ENCODE assay signal across 8 cellular contexts in the genomic region with DNA sequence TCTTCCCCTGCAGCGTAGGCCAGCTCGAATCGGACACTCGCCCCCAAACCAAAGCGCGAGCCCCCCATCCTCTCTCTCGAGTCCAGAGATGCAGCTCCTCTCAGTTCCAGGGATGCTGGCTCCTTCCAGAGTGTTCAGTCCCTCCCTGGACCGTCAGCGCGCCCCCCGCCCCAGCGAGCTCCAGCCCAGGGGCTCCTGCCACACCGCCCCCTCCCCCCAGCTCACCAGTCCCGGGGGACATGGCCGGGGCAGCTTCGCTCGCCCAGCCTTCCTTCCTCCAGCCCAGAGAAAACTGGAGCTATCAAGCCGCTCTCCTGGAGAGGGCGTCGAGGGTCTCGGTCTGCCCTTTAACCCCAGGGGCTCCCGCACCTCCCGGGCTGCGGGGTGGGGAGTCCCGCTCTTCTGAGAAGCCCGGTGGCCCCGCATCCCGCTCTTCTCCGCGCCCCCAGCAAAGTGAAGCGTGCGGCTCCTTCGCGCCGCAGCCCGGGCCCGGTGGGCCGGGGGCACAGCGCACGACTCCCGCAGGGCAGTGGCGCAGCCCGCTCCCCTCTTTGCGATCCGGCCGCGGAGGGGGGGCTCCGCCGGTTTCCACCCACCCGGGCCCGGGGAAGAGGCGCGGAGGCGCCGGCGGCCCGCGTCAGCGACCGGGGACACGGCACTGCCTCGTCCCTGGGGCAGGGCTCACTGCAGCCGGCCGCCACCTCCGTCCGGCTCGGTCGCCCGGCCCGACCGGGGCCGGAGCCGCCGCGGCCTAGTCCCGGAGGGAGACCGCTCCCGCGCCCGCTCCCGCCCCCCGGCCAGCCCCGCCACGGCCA. TPM values are rescaled to one million over a fixed set of nuclear protein-coding genes. Genes with fewer than 3 reads are reported as not detected.
DNase-seq lines count a peak whose midpoint lies in the region; ATAC-seq, FAIRE-seq and TF ChIP-seq lines count a peak whose summit lies in the region.

No MANE protein-coding gene starts in this region.

- H3K36me3 ChIP-seq in GM12878 (ENCODE audit: control insufficient read depth in 2 of 2, insufficient read depth in 2 of 2, low read length in 1 of 2), result no peaks in the 10 kb centered on the region; a peak in 1 of 4 replicates
- no peaks in the 10 kb centered on the region for H3K36me3 ChIP-seq in skeletal muscle tissue (ENCODE audit: control insufficient read depth in 3 of 3, insufficient read depth in 3 of 3, low read length in 3 of 3)

- peak; percentile 30 for ATAC-seq in GM18873 (IDR thresholded peaks at IDR 0.05; ENCODE audit: low FRiP score, unreplicated experiment)
- ATAC-seq in HG03103 (IDR thresholded peaks at IDR 0.05; ENCODE audit: low read depth, unreplicated experiment), result peak; percentile 32
- peak; percentile 62 for ATAC-seq in GM12878

- SMC1A ChIA-PET in GM12878 (lab: Charles Lee; ENCODE audit: uncharacterized antibody, unreplicated experiment), result interaction anchor here (1.3 to 2.9 kb wide), 2 partner anchors 41 to 225 kb away, joined by 6 to 15 read pairs; a partner anchor contains a TSS

- no peaks in the 10 kb centered on the region; a peak in 1 of 4 replicates for H3K27me3 ChIP-seq in GM12878 (replicated peaks in 1 of 2; ENCODE audit: control insufficient read depth in 2 of 2, insufficient read depth in 2 of 2, low read length in 1 of 2)
- no peaks in the 10 kb centered on the region for H3K27me3 ChIP-seq in skeletal muscle tissue (ENCODE audit: control insufficient read depth in 3 of 3, insufficient read depth in 3 of 3, low read length in 3 of 3)

- TF ChIP-seq POLR2A in GM12878 (IDR thresholded peaks at IDR 0.05; ENCODE audit: low read depth, low read length), result no peak; the same call in 1 of the 2 replicates

- POLR2A ChIA-PET in GM12878 (lab: Charles Lee), result interaction anchor here (0.7 to 1.6 kb wide), 5 partner anchors 20 to 1535 kb away, joined by 3 to 6 read pairs (median 4); a partner anchor contains a TSS

- peak overlapping the region; percentile 63 for H3K27ac ChIP-seq in GM12878 (ENCODE audit: control insufficient read depth, insufficient read depth)
- peak overlapping the region; percentile 32 for H3K27ac ChIP-seq in skeletal muscle tissue (ENCODE audit: low read depth, low read length)

- peak overlapping the region; percentile 79 for H3K4me3 ChIP-seq in AG09309 (ENCODE audit: control insufficient read depth, low read depth, low read length)
- peak overlapping the region; percentile 90 for H3K4me3 ChIP-seq in GM12878
- H3K4me3 ChIP-seq in iPS-18c (ENCODE audit: insufficient read depth, low read depth, low read length), result peak overlapping the region; percentile 70
- peak overlapping the region; percentile 75 to 82 (median 75) for H3K4me3 ChIP-seq in skeletal muscle tissue (ENCODE audit: low read length in 3 of 3)

- no peak for DNase-seq in AG09309 (ENCODE audit: low read depth)
- DNase-seq in SW480 (ENCODE audit: low spot score), result peak; percentile 22
- DNase-seq in GM12878 (ENCODE audit: low read depth, low spot score), result no peak
- no peak for DNase-seq in NOMO-1 (lab: John Stamatoyannopoulos, UW; ENCODE audit: unreplicated experiment in 2 of 2)

- intact Hi-C loops in GM12878 (cut with micrococcal nuclease; ENCODE audit: unreplicated experiment), result loop anchor here (2.0 to 5.0 kb wide), 3 partner anchors 79 to 266 kb away; no protein-coding TSS in a partner anchor

- TF ChIP-seq CTCF in AG09309 (IDR thresholded peaks at IDR 0.05; ENCODE audit: control insufficient read depth, insufficient read depth, low read depth, low read length, missing control alignments) (no peak), GM12878 (IDR thresholded peaks at IDR 0.05 in 2 of 3, conservative IDR thresholded peaks at IDR 0.05 in 1 of 3; ENCODE audit: control insufficient read depth in 2 of 3, extremely low read depth in 1 of 3, insufficient read depth in 1 of 3, low read depth in 3 of 3, low read length in 3 of 3) (no peak)

- no peak for FAIRE-seq in GM12878 (lab: Jason Lieb, UNC)

- H3K9me3 ChIP-seq in GM12878 (replicated peaks; ENCODE audit: control insufficient read depth, insufficient read depth, low read length), result no peaks in the 10 kb centered on the region
- H3K9me3 ChIP-seq in iPS-18c (ENCODE audit: control insufficient read depth, insufficient read depth, low read length), result no peaks in the 10 kb centered on the region
- no peaks in the 10 kb centered on the region for H3K9me3 ChIP-seq in skeletal muscle tissue (ENCODE audit: control insufficient read depth in 3 of 3, low read length in 3 of 3)

- RAD21 ChIA-PET in GM12878 (lab: Charles Lee; ENCODE audit: unreplicated experiment), result interaction anchor here (1.0 to 2.2 kb wide), 5 partner anchors 27 to 237 kb away, joined by 3 to 10 read pairs (median 3); no protein-coding TSS in a partner anchor

- in situ Hi-C loops in GM12878 (cut with MboI), result no loop called here

- CTCF ChIA-PET in GM12878 (lab: Yijun Ruan, JAX), result interaction anchor here (0.8 to 2.0 kb wide), 4 partner anchors 43 to 326 kb away, joined by 3 to 12 read pairs (median 4); no protein-coding TSS in a partner anchor

- H4K20me1 ChIP-seq in GM12878 (ENCODE audit: control insufficient read depth, insufficient read depth), result no peaks in the 10 kb centered on the region

- TF ChIP-seq EP300 in GM12878 (IDR thresholded peaks at IDR 0.05; ENCODE audit: borderline replicate concordance in 1 of 2, control insufficient read depth in 1 of 2, low read depth in 2 of 2, low read length in 2 of 2), result no peak

- H3K4me2 ChIP-seq in GM12878 (ENCODE audit: control insufficient read depth, insufficient read depth), result peak overlapping the region; percentile 89

- H3K9ac ChIP-seq in GM12878 (ENCODE audit: control insufficient read depth, insufficient read depth, low read length) (peak overlapping the region; percentile 79), skeletal muscle tissue (ENCODE audit: low read depth in 1 of 3, low read length in 3 of 3) (peak overlapping the region; percentile 63 to 81 (median 69))

- BruUV-seq in GM12878 (replicated peaks; lab: Mats Ljungman, UMichigan), result no TSS peak

- no peak for TF ChIP-seq RAD21 in GM12878 (IDR thresholded peaks at IDR 0.05; ENCODE audit: insufficient read depth, low read depth, low read length)

- H3K4me1 ChIP-seq in GM12878 (ENCODE audit: control insufficient read depth, insufficient read depth, low read length), result no peaks in the 10 kb centered on the region
- peaks cover 3 to 22% (median 5%) of the 10 kb centered on the region in 3 donors for H3K4me1 ChIP-seq in skeletal muscle tissue (ENCODE audit: control insufficient read depth in 3 of 3, insufficient read depth in 3 of 3, low read length in 3 of 3)

- H3K79me2 ChIP-seq in GM12878 (ENCODE audit: control insufficient read depth, insufficient read depth, low read length), result peaks cover 14% of the 10 kb centered on the region

- peak overlapping the region; percentile 58 for H2AFZ ChIP-seq in GM12878 (ENCODE audit: control insufficient read depth, low read depth, low read length)

- 1% methylated on average over 70 of the region's 84 CpGs for WGBS in GM12878 (ENCODE audit: insufficient coverage, insufficient replicate concordance, low lambda C conversion rate, missing lambda C conversion rate)

TF ChIP-seq in GM12878, 131 proteins besides CTCF, POLR2A, EP300 and RAD21 (continues in another document):
- TF ChIP-seq SIX5 (IDR thresholded peaks at IDR 0.05; ENCODE audit: low read depth, low read length, severe bottlenecking), result no peak
- no peak for TF ChIP-seq YBX1 (IDR thresholded peaks at IDR 0.05)
- no peak for TF ChIP-seq PAX8 (IDR thresholded peaks at IDR 0.05)
- no peak for TF ChIP-seq HDAC2 (IDR thresholded peaks at IDR 0.05)
- TF ChIP-seq MEF2B (IDR thresholded peaks at IDR 0.05; ENCODE audit: partially characterized antibody, poor library complexity, severe bottlenecking), result peak; percentile 90
- TF ChIP-seq GATAD2B (conservative IDR thresholded peaks at IDR 0.05; ENCODE audit: low read depth), result peak; percentile 43; the same call in 1 of the 2 replicates
- TF ChIP-seq BCL11A (IDR thresholded peaks at IDR 0.05; ENCODE audit: low read depth, low read length), result no peak
- 0 out of 2 replicates have a peak, but pooled peaks have one; percentile 58 for TF ChIP-seq LARP7 (IDR thresholded peaks at IDR 0.05)

RNA-seq across cellular contexts. Expression of a gene that starts 0.6 kb away (rescaled TPM):
- total RNA-seq in GM12878 (2013; cell fraction: nucleolus; rRNA removed), result 21.6 and 25.9 TPM in 2 replicates
- total RNA-seq in GM12878 (2014; rRNA removed), result 7.9 and 11.1 TPM in 2 replicates
- 13.0 and 14.6 TPM in 2 replicates for total RNA-seq in GM12878 (2014; rRNA removed; fragmentation: Illumina TruSeq; extraction: Trizol)
- total RNA-seq in GM12878 (2021), result 10.3 and 13.2 TPM in 2 replicates
- 3.1 TPM for polyA plus RNA-seq in GM12878 (2011; ENCODE audit: low read depth)
- 13.8 and 17.9 TPM in 2 replicates for polyA plus RNA-seq in GM12878 (2011; rRNA removed)
- polyA plus RNA-seq in GM12878 (2011; cell fraction: cytosol; rRNA removed), result 6.6 and 6.9 TPM in 2 replicates
- 12.9 and 14.5 TPM in 2 replicates for polyA plus RNA-seq in GM12878 (2011; cell fraction: nucleus; rRNA removed)
- polyA plus RNA-seq in GM12878 (2012), result 5.2 and 5.4 TPM in 2 replicates
- polyA plus RNA-seq in GM12878 (2014; fragmentation: Illumina TruSeq; extraction: Trizol), result 8.7 and 11.0 TPM in 2 replicates
- polyA plus RNA-seq in GM12878 (2014; fragmentation: Nextera tagmentation; extraction: Ambion mirVana), result 1 to 10 TPM; 2.9 to 3.5 TPM
- 4.7 and 8.5 TPM in 2 replicates for polyA plus RNA-seq in GM12878 (2014; rRNA removed)
- 1 to 10 TPM; 6.3 to 6.5 TPM for polyA plus RNA-seq in GM12878 (2016; fragmentation: Nextera tagmentation; extraction: Ambion mirVana)
- polyA minus RNA-seq in GM12878 (2011; rRNA and poly(A)+ RNA removed), result 16.0 and 24.5 TPM in 2 replicates
- polyA minus RNA-seq in GM12878 (2011; cell fraction: cytosol; rRNA and poly(A)+ RNA removed), result 6.7 and 7.6 TPM in 2 replicates
- polyA minus RNA-seq in GM12878 (2011; cell fraction: nucleus; rRNA and poly(A)+ RNA removed), result 6.4 and 7.7 TPM in 2 replicates
- total RNA-seq in skeletal muscle tissue, result 18.8 TPM

RNA-seq across cellular contexts. Expression of a gene that starts 41.9 kb away (rescaled TPM):
- 7.6 and 11.6 TPM in 2 replicates for total RNA-seq in GM12878 (2013; cell fraction: nucleolus; rRNA removed)
- total RNA-seq in GM12878 (2014; rRNA removed), result 9.0 and 10.4 TPM in 2 replicates
- 10.5 and 12.3 TPM in 2 replicates for total RNA-seq in GM12878 (2014; rRNA removed; fragmentation: Illumina TruSeq; extraction: Trizol)
- total RNA-seq in GM12878 (2021), result 8.0 and 8.7 TPM in 2 replicates
- polyA plus RNA-seq in GM12878 (2011; ENCODE audit: low read depth), result 6.3 TPM
- polyA plus RNA-seq in GM12878 (2011; rRNA removed), result 13.0 and 17.0 TPM in 2 replicates
- polyA plus RNA-seq in GM12878 (2011; cell fraction: cytosol; rRNA removed), result 5.1 and 5.2 TPM in 2 replicates
- 3.0 and 4.5 TPM in 2 replicates for polyA plus RNA-seq in GM12878 (2011; cell fraction: nucleus; rRNA removed)
- 4.9 and 5.1 TPM in 2 replicates for polyA plus RNA-seq in GM12878 (2012)
- polyA plus RNA-seq in GM12878 (2014; fragmentation: Illumina TruSeq; extraction: Trizol), result 10.1 and 12.9 TPM in 2 replicates
- 10 to 100 TPM; 12.9 to 17.1 TPM for polyA plus RNA-seq in GM12878 (2014; fragmentation: Nextera tagmentation; extraction: Ambion mirVana)
- 7.4 and 9.1 TPM in 2 replicates for polyA plus RNA-seq in GM12878 (2014; rRNA removed)
- polyA plus RNA-seq in GM12878 (2016; fragmentation: Nextera tagmentation; extraction: Ambion mirVana), result 10 to 100 TPM; 14.9 to 17.8 TPM
- polyA minus RNA-seq in GM12878 (2011; rRNA and poly(A)+ RNA removed), result 3.6 and 12.7 TPM in 2 replicates
- polyA minus RNA-seq in GM12878 (2011; cell fraction: cytosol; rRNA and poly(A)+ RNA removed), result 4.1 and 5.6 TPM in 2 replicates
- 3.9 and 4.1 TPM in 2 replicates for polyA minus RNA-seq in GM12878 (2011; cell fraction: nucleus; rRNA and poly(A)+ RNA removed)
- total RNA-seq in skeletal muscle tissue, result 5.7 TPM
